Comparison of ENCODE assay signal across 7 cellular contexts in the genomic region with DNA sequence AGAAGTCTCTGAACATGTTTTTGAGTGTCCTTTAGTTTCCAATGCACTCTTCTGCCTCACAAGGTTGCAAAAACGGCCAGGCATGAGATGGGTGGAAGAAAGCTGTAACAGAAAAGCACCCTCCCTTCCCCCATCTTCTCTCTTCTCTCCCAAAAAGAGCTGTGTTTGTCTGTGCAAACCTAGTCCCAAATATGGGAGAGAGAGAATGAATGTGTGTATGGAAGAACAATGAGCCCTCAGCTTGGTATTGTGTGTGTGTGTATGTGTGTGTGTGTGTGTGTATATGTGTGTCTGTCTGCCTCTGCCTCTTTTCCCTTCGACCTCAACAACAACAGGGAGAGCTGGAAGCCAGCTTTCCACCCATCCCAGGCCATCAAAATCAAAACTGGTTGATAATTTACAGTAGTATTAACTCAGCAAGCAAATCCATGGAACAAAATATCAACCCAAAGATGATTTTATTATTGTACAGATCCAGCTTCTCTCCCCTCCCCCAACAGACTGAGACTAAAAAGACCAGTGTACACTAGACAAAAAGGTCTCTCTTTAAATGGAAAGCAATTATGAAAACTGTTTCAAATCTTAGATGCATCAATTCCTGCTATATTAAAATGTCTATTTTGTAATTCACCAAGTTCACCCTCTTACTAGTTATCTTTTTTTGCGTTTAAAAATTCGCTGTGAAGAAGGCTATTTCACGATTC. TPM values are rescaled to one million over a fixed set of nuclear protein-coding genes. Genes with fewer than 3 reads are reported as not detected.
DNase-seq lines count a peak whose midpoint lies in the region; ATAC-seq and TF ChIP-seq lines count a peak whose summit lies in the region.

No MANE protein-coding gene starts in this region.

- H4K20me1 ChIP-seq in mammary epithelial cell (ENCODE audit: insufficient read depth, low read length) = no peaks in the 10 kb centered on the region

- TF ChIP-seq CTCF in GM12864 (IDR thresholded peaks at IDR 0.05; ENCODE audit: low read depth, low read length, missing control alignments) (no peak), mammary epithelial cell (conservative IDR thresholded peaks at IDR 0.05 in 1 of 2, IDR thresholded peaks at IDR 0.05 in 1 of 2; ENCODE audit: extremely low read depth in 1 of 2, insufficient read depth in 1 of 2, low read depth in 1 of 2, low read length in 2 of 2) (no peak), type B pancreatic cell (conservative IDR thresholded peaks at IDR 0.05) (no peak)

- peak overlapping the region; percentile 92; the same call in 1 of the 2 replicates for H3K4me3 ChIP-seq in GM12864 (ENCODE audit: low read depth, low read length)
- H3K4me3 ChIP-seq in mammary epithelial cell (replicated peaks in 1 of 3; ENCODE audit: insufficient read depth in 1 of 3, low read depth in 2 of 3, low read length in 3 of 3) = peak overlapping the region; percentile 81 to 94 (median 85)

- CTCF ChIA-PET in mammary epithelial cell (lab: Charles Lee; ENCODE audit: low non-redundant PET) = no interaction called here

- peaks cover 63% of the 10 kb centered on the region for H3K79me2 ChIP-seq in mammary epithelial cell (ENCODE audit: insufficient read depth, low read length)

- H3K9ac ChIP-seq in mammary epithelial cell (ENCODE audit: insufficient read depth, low read length) = peak overlapping the region; percentile 92

- no TSS peak for BruUV-seq in mammary epithelial cell (replicated peaks; lab: Mats Ljungman, UMichigan)

- H3K36me3 Mint-ChIP-seq in memory B cell (no peaks in the 10 kb centered on the region), type B pancreatic cell (no peaks in the 10 kb centered on the region)

- WGBS in mammary epithelial cell (ENCODE audit: low coverage, missing lambda C conversion rate) = 14% methylated on average over 5 of the region's 5 CpGs

- ATAC-seq in memory B cell (ENCODE audit: low read depth) (no peak), GM18511 (IDR thresholded peaks at IDR 0.05; ENCODE audit: unreplicated experiment) (no peak)

- no peaks in the 10 kb centered on the region for H3K36me3 ChIP-seq in mammary epithelial cell (ENCODE audit: insufficient read depth, low read length)

- H3K9me3 ChIP-seq in mammary epithelial cell (replicated peaks; ENCODE audit: insufficient read depth, low read length) = no peaks in the 10 kb centered on the region

- peak overlapping the region; percentile 54 for H2AFZ ChIP-seq in mammary epithelial cell (ENCODE audit: low read depth, low read length)

- no peaks in the 10 kb centered on the region for H3K27me3 ChIP-seq in mammary epithelial cell (ENCODE audit: insufficient read depth, low read length)

- intact Hi-C loops in mammary epithelial cell (cut with micrococcal nuclease) = loop anchor here (1.0 kb wide), 1 partner anchor 34 kb away; no protein-coding TSS in a partner anchor

- peaks cover 37% of the 10 kb centered on the region for H3K4me1 ChIP-seq in mammary epithelial cell (ENCODE audit: insufficient read depth, low read length)

- H3K4me1 Mint-ChIP-seq in memory B cell (peaks cover 29% of the 10 kb centered on the region), type B pancreatic cell (ENCODE audit: unreplicated experiment) (peaks cover 46% of the 10 kb centered on the region)

- peak overlapping the region; percentile 85 for H3K27ac ChIP-seq in mammary epithelial cell (ENCODE audit: insufficient read depth, low read depth, low read length)

- in situ Hi-C loops in mammary epithelial cell (cut with MboI; ENCODE audit: low sequenced_read_pairs in 2 of 2) = no loop called here

- H3K9me3 Mint-ChIP-seq in memory B cell = no peaks in the 10 kb centered on the region
- no peaks in the 10 kb centered on the region for H3K9me3 Mint-ChIP-seq in type B pancreatic cell

- H3K27ac Mint-ChIP-seq in memory B cell = peak overlapping the region; percentile 83
- peak overlapping the region; percentile 89 for H3K27ac Mint-ChIP-seq in type B pancreatic cell

- H3K4me3 Mint-ChIP-seq in memory B cell = peak overlapping the region; percentile 53
- H3K4me3 Mint-ChIP-seq in type B pancreatic cell = peak overlapping the region; percentile 95

- no peaks in the 10 kb centered on the region for H3K27me3 Mint-ChIP-seq in memory B cell
- H3K27me3 Mint-ChIP-seq in type B pancreatic cell = no peaks in the 10 kb centered on the region

- DNase-seq in GM12864 (ENCODE audit: low read depth) (no peak), NCI-H2227 (lab: John Stamatoyannopoulos, UW; ENCODE audit: unreplicated experiment) (peak; percentile 51), mammary epithelial cell (peak; percentile 51), memory B cell (ENCODE audit: low spot score in 2 of 2) (no peak), type B pancreatic cell (ENCODE audit: extremely low spot score, unreplicated experiment) (no peak)
- DNase-seq in stimulated activated CD4-positive, alpha-beta T cell treated with anti-CD3 and anti-CD28 coated beads, Interleukin-4, amount 100 ng/mL, for 4 hours = no peak

- dilution Hi-C loops in mammary epithelial cell (cut with HindIII; ENCODE audit: low sequenced_read_pairs) = no loop called here

- peak overlapping the region; percentile 97 for H3K4me2 ChIP-seq in mammary epithelial cell (ENCODE audit: insufficient read depth, low read depth, low read length)

RNA-seq across cellular contexts. Expression of gene RERE, which starts 1.7 kb away (rescaled TPM):
- total RNA-seq in mammary epithelial cell = 10 to 100 TPM; 20.7 to 48.4 TPM
- polyA plus RNA-seq in mammary epithelial cell = 2.1 TPM
- polyA minus RNA-seq in mammary epithelial cell = 116 TPM
- 100 and 141 TPM in 2 replicates for total RNA-seq in type B pancreatic cell (ENCODE audit: low replicate concordance)

Comparison
In these comparisons a context has a peak if more than half of its experiments do, and no peak if none do; other contexts are left out.
1. DNase-seq: peak in NCI-H2227 (single experiment) and mammary epithelial cell (single experiment); none in GM12864 (single experiment), memory B cell (0 of 2), type B pancreatic cell (single experiment) and stimulated activated CD4-positive, alpha-beta T cell treated with anti-CD3 and anti-CD28 coated beads, Interleukin-4, amount 100 ng/mL, for 4 hours (0 of 2).